Comparison of ENCODE assay signal across 8 cellular contexts in the genomic region with DNA sequence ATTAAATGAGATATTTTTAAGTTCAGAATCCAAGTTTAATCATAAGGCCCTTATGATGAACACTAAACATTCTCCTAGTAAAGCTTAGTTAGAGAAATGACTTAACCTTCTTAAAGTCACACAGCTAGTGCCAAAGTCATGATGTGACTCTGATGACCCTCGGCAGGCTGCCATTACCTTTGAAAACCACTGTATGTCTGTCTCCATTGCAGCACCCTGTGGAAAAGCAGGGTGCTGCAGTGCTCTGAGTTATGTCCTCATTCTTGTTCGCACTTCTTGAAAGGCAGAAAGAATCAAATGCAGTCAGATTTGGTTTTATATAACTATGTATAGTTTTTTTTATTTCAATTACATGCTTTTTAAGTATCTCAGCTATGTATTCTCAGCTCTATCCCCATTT.
DNase-seq lines count a peak whose midpoint lies in the region; ATAC-seq, FAIRE-seq and TF ChIP-seq lines count a peak whose summit lies in the region.

No MANE protein-coding gene starts in this region.

- H3K9me3 ChIP-seq in cardiac muscle cell (ENCODE audit: low read depth) (no peaks in the 10 kb centered on the region), astrocyte (ENCODE audit: insufficient read depth, low read depth, low read length) (no peaks in the 10 kb centered on the region)

- TF ChIP-seq CTCF in cardiac muscle cell (IDR thresholded peaks at IDR 0.05; ENCODE audit: low read depth, low read length) (peak; percentile 20), astrocyte (IDR thresholded peaks at IDR 0.05; ENCODE audit: insufficient read depth, low read depth, low read length) (peak; percentile 25)

- no peak for ATAC-seq in left cardiac atrium
- peak; percentile 30 for ATAC-seq in HG03558 (IDR thresholded peaks at IDR 0.05; ENCODE audit: extremely low read depth, unreplicated experiment)
- peak; percentile 76 for ATAC-seq in stimulated activated memory B cell treated with anti-CD40 and anti-IgM and Interleukin-4, amounts not matched to agents 10 μg/mL and 1 μg/mL and 100 μg/mL, for 72 hours
- ATAC-seq in GM21526 (IDR thresholded peaks at IDR 0.05; ENCODE audit: low FRiP score, unreplicated experiment): no peak

- no peak overlapping the region for H3K4me3 Mint-ChIP-seq in astrocyte (ENCODE audit: unreplicated experiment)
- H3K4me3 Mint-ChIP-seq in stimulated activated memory B cell treated with anti-CD40 and anti-IgM and Interleukin-4, amounts not matched to agents 10 μg/mL and 1 μg/mL and 100 μg/mL, for 72 hours: no peak overlapping the region

- no peak overlapping the region for H3K4me3 ChIP-seq in cardiac muscle cell
- H3K4me3 ChIP-seq in astrocyte (ENCODE audit: insufficient read depth, low read depth, low read length): no peak overlapping the region

- FAIRE-seq in astrocyte (lab: Jason Lieb, UNC): no peak

- H3K27ac ChIP-seq in cardiac muscle cell: no peak overlapping the region
- H3K27ac ChIP-seq in astrocyte (ENCODE audit: low read depth, low read length): no peak overlapping the region

- in situ Hi-C loops in ACHN (cut with HindIII; ENCODE audit: low pct_ligation_motif_present, low pct_unique_long_range_greater_than_20kb, low sequenced_read_pairs): no loop called here

- no peaks in the 10 kb centered on the region for H3K79me2 ChIP-seq in astrocyte (ENCODE audit: insufficient read depth, low read length)

- peaks cover 5% of the 10 kb centered on the region for H3K36me3 ChIP-seq in cardiac muscle cell
- no peaks in the 10 kb centered on the region for H3K36me3 ChIP-seq in astrocyte (ENCODE audit: insufficient read depth, low read length)

- H3K9ac ChIP-seq in astrocyte (ENCODE audit: low read length): no peak overlapping the region

- intact Hi-C loops in left cardiac atrium (cut with DNase I): no loop called here
- intact Hi-C loops in head of caudate nucleus (cut with DNase I): no loop called here

- H3K4me1 ChIP-seq in cardiac muscle cell (ENCODE audit: low read depth) (no peaks in the 10 kb centered on the region), astrocyte (ENCODE audit: insufficient read depth, low read length) (no peaks in the 10 kb centered on the region)

- H3K27me3 ChIP-seq in cardiac muscle cell (no peaks in the 10 kb centered on the region), astrocyte (ENCODE audit: insufficient read depth, low read length) (no peaks in the 10 kb centered on the region)

- no peaks in the 10 kb centered on the region for H3K27me3 Mint-ChIP-seq in astrocyte (ENCODE audit: low read depth, unreplicated experiment)
- no peaks in the 10 kb centered on the region for H3K27me3 Mint-ChIP-seq in stimulated activated memory B cell treated with anti-CD40 and anti-IgM and Interleukin-4, amounts not matched to agents 10 μg/mL and 1 μg/mL and 100 μg/mL, for 72 hours

- H3K4me2 ChIP-seq in astrocyte (ENCODE audit: low read length): no peak overlapping the region

- H2AFZ ChIP-seq in astrocyte (ENCODE audit: low read depth, low read length): no peak overlapping the region

- no peaks in the 10 kb centered on the region for H3K36me3 Mint-ChIP-seq in astrocyte (ENCODE audit: low read depth, unreplicated experiment)
- H3K36me3 Mint-ChIP-seq in stimulated activated memory B cell treated with anti-CD40 and anti-IgM and Interleukin-4, amounts not matched to agents 10 μg/mL and 1 μg/mL and 100 μg/mL, for 72 hours: peaks cover 4% of the 10 kb centered on the region

- H3K4me1 Mint-ChIP-seq in astrocyte (ENCODE audit: low read depth, unreplicated experiment): no peaks in the 10 kb centered on the region
- peaks cover 42% of the 10 kb centered on the region for H3K4me1 Mint-ChIP-seq in stimulated activated memory B cell treated with anti-CD40 and anti-IgM and Interleukin-4, amounts not matched to agents 10 μg/mL and 1 μg/mL and 100 μg/mL, for 72 hours

- no peaks in the 10 kb centered on the region for H3K9me3 Mint-ChIP-seq in astrocyte (ENCODE audit: unreplicated experiment)
- H3K9me3 Mint-ChIP-seq in stimulated activated memory B cell treated with anti-CD40 and anti-IgM and Interleukin-4, amounts not matched to agents 10 μg/mL and 1 μg/mL and 100 μg/mL, for 72 hours: no peaks in the 10 kb centered on the region

- DNase-seq in cardiac muscle cell (ENCODE audit: low read depth in 1 of 2, low spot score in 1 of 2) (no peak), left cardiac atrium (no peak), astrocyte (ENCODE audit: low read depth) (no peak), head of caudate nucleus (no peak), ACHN (no peak)

- H4K20me1 ChIP-seq in astrocyte (ENCODE audit: insufficient read depth, low read length): no peaks in the 10 kb centered on the region

- no peak overlapping the region for H3K27ac Mint-ChIP-seq in astrocyte (ENCODE audit: unreplicated experiment)
- peak overlapping the region; percentile 57 for H3K27ac Mint-ChIP-seq in stimulated activated memory B cell treated with anti-CD40 and anti-IgM and Interleukin-4, amounts not matched to agents 10 μg/mL and 1 μg/mL and 100 μg/mL, for 72 hours

Comparison
In these comparisons a context has a peak if more than half of its experiments do, and no peak if none do; other contexts are left out.
1. ATAC-seq: peak in HG03558 (single experiment) and stimulated activated memory B cell treated with anti-CD40 and anti-IgM and Interleukin-4, amounts not matched to agents 10 μg/mL and 1 μg/mL and 100 μg/mL, for 72 hours (single experiment); none in left cardiac atrium (0 of 2) and GM21526 (single experiment).